Comparison of ENCODE assay signal across 30 cellular contexts in the genomic region with DNA sequence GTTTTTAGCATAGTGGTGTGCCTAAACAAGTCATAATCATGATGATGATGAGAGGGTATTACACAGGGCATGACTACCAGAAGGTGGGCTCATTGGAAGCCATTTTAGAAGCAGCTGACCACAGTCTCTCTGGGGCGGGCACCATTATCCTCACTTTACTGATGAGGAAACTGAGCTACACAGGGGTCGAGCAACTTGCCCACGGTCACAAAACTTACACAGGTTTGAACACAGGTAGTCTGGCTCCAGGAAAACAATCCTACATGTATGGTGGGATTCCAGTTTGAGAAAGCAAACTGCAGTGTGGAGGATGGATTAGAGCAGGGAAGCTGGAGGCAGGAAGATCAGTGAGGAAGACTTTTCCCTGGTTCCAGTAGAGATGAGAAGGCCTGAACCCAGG. TPM values are rescaled to one million over a fixed set of nuclear protein-coding genes. Genes with fewer than 3 reads are reported as not detected.
A peak's percentile ranks its signal among the peaks of the same experiment; 100 is the strongest.
DNase-seq lines count a peak whose midpoint lies in the region; ATAC-seq, FAIRE-seq and TF ChIP-seq lines count a peak whose summit lies in the region.
"Had no signal": no experiment of that assay in that cellular context is flagged by ENCODE, and none has a peak within 500 bp of the region (broad histone marks: within the 10 kb centered on the region; RNA-seq: fewer than 3 reads in every experiment).

No MANE protein-coding gene starts in this region.

- intact Hi-C loops in left ventricle myocardium superior (cut with micrococcal nuclease), result no loop called here
- intact Hi-C loops in stomach (cut with DNase I; ENCODE audit: low total_unique reads), result no loop called here

- H3K4me3 ChIP-seq in right atrium auricular region (no peak overlapping the region), stomach (no peak overlapping the region)
- H3K4me3 ChIP-seq: cardiac muscle cell, heart right ventricle, lung, pancreas had no signal

- H3K9me3 ChIP-seq in right atrium auricular region (no peaks in the 10 kb centered on the region), stomach (no peaks in the 10 kb centered on the region)
- H3K9me3 ChIP-seq: heart right ventricle, pancreas had no signal

- peaks cover 0 to 30% of the 10 kb centered on the region in 2 donors for H3K4me1 ChIP-seq in right atrium auricular region
- peaks cover 17 to 59% (median 45%) of the 10 kb centered on the region in 4 donors for H3K4me1 ChIP-seq in stomach

- no peak for ATAC-seq in left ventricle myocardium superior
- ATAC-seq in left lobe of liver, result no peak
- ATAC-seq: effector memory CD8-positive, alpha-beta T cell; heart right ventricle; pancreas had no signal

- FAIRE-seq in GM19239 (lab: Jason Lieb, UNC), result no peak
- FAIRE-seq: pancreas, RCC 7860 had no signal

- H3K27ac ChIP-seq in right atrium auricular region, result peak overlapping the region; percentile 99
- H3K27ac ChIP-seq in stomach, result peak overlapping the region in 3 of 5 donors; percentile 98 to 100 (median 100)
- H3K27ac ChIP-seq: cardiac muscle cell, pancreas, WERI-Rb-1 had no signal

- TF ChIP-seq EP300 in stomach (IDR thresholded peaks at IDR 0.05), result no peak

- H3K36me3 ChIP-seq in right atrium auricular region (peaks cover 20% of the 10 kb centered on the region), stomach (peaks cover 0 to 12% (median 6%) of the 10 kb centered on the region in 4 donors)
- H3K36me3 ChIP-seq: cardiac muscle cell, pancreas had no signal

- DNase-seq in right atrium auricular region (ENCODE audit: low spot score) (peak; percentile 58), left ventricle myocardium superior (no peak), left lobe of liver (ENCODE audit: low spot score) (peak; percentile 23), stomach (peak; percentile 11), GM19239 (ENCODE audit: insufficient read length, low spot score) (no peak), NCI-H1930 (lab: John Stamatoyannopoulos, UW) (no peak), T-helper 1 cell (no peak), midbrain (lab: John Stamatoyannopoulos, UW) (no peak)
- DNase-seq: activated CD4-positive, alpha-beta T cell treated with anti-CD3 and anti-CD28 coated beads for 4 hours; activated effector memory CD4-positive, alpha-beta T cell treated with Interleukin-2 at 50 U/mL for 16 hours; activated naive CD8-positive, alpha-beta T cell treated with anti-CD3 and anti-CD28 coated beads for 36 hours; AML-193; Calu3; CD4-positive, CD25-positive, alpha-beta regulatory T cell; cortex of kidney; DMS79 treated with DMSO at 0.1 percent for 48 hours; effector memory CD8-positive, alpha-beta T cell; erythroblast; GDM1; NCI-H1694 treated with DMSO at 0.1 percent for 48 hours; NCI-H2171; nephron progenitor cell; pancreas; SIG-M5; stimulated activated CD8-positive, alpha-beta memory T cell treated with anti-CD3 and anti-CD28 coated beads, Interleukin-4, amount 100 ng/mL, for 48 hours had no signal

- 94 to 99% (median 98%) methylated on average over 3 of the region's 3 CpGs for WGBS in stomach, 5 donors

- H3K27me3 ChIP-seq in right atrium auricular region, result no peaks in the 10 kb centered on the region
- no peaks in the 10 kb centered on the region for H3K27me3 ChIP-seq in stomach
- H3K27me3 ChIP-seq: cardiac muscle cell, heart right ventricle, pancreas had no signal

- TF ChIP-seq CTCF in right atrium auricular region (IDR thresholded peaks at IDR 0.05) (no peak), stomach (IDR thresholded peaks at IDR 0.05) (no peak)

- peak in 1 of 4 donors; percentile 4 for TF ChIP-seq POLR2A in stomach (IDR thresholded peaks at IDR 0.05)

RNA-seq across cellular contexts. Expression of gene RHOB, which starts 6.2 kb away (rescaled TPM):
- total RNA-seq in right atrium auricular region (100 to 1,000 TPM; 471 to 664 TPM), left ventricle myocardium superior (182 TPM), left lobe of liver (250 TPM), stomach (1,000 to 10,000 TPM in 1 of 5 donors, 100 to 1,000 TPM in 4; 353 to 1,146 (median 607) TPM)
- polyA plus RNA-seq in stomach, result 100 to 1,000 TPM; 143 to 327 (median 145) TPM

Comparison
In these comparisons a context has a peak if more than half of its experiments do, and no peak if none do; other contexts are left out.
1. DNase-seq: peak in right atrium auricular region (single experiment), left lobe of liver (single experiment) and stomach (single experiment); none in left ventricle myocardium superior (single experiment), GM19239 (single experiment), NCI-H1930 (0 of 2), T-helper 1 cell (0 of 5) and midbrain (single experiment).